In the genomic region with DNA sequence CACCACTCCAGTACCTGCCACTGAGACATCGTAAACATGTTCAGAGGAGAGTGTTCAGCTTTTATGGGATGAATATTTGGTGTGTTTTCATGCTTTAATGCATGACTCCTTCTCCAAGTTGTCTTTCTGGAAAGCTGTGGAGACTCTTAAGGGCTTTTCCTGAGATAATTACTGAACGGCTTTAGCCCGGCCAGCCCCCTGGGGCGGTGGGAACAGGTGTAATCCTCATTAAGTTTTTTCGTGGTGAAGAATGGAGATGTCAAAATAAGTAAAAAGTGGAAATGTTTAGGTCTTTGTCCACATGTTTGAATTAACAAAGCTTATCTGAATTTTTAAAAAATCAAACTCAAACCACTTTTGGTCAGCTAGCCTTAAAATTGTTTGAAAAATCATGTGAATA, we compare ENCODE assay signal across 8 cellular contexts. TPM values are rescaled to one million over a fixed set of nuclear protein-coding genes. Genes with fewer than 3 reads are reported as not detected.
DNase-seq lines count a peak whose midpoint lies in the region; TF ChIP-seq lines count a peak whose summit lies in the region.

No MANE protein-coding gene starts in this region.

- no TSS peak for BruUV-seq in OCI-LY7 (replicated peaks; lab: Mats Ljungman, UMichigan)

- peak overlapping the region; percentile 84; the same call in 1 of the 2 replicates for H2AFZ ChIP-seq in OCI-LY7 (ENCODE audit: low read length)

- intact Hi-C loops in OCI-LY7 (cut with micrococcal nuclease; ENCODE audit: unreplicated experiment) (loop anchor here (5.0 kb wide), 4 partner anchors 88 to 648 kb away; a partner anchor contains a TSS), prostate gland (cut with DNase I) (loop anchor here (10.0 kb wide), 1 partner anchor 140 kb away; no protein-coding TSS in a partner anchor)

- peaks cover 5% of the 10 kb centered on the region; the same call in 1 of the 2 replicates for H4K20me1 ChIP-seq in OCI-LY7 (ENCODE audit: insufficient read depth, low read length)

- no peak for TF ChIP-seq CTCF in OCI-LY7 (conservative IDR thresholded peaks at IDR 0.05; ENCODE audit: low read length)
- TF ChIP-seq CTCF in prostate gland (IDR thresholded peaks at IDR 0.05) = no peak

- CTCF ChIA-PET in OCI-LY7 (lab: Charles Lee; ENCODE audit: unreplicated experiment) = no interaction called here

- H3K4me1 ChIP-seq in OCI-LY7 (ENCODE audit: insufficient read depth, low read length, poor library complexity, severe bottlenecking) (peaks cover 39% of the 10 kb centered on the region), esophagus (ENCODE audit: control insufficient read depth in 2 of 2, insufficient read depth in 2 of 2, low read length in 1 of 2) (peaks cover 0 to 2% of the 10 kb centered on the region in 2 donors), prostate gland (replicated peaks) (no peaks in the 10 kb centered on the region)

- H3K27ac ChIP-seq in OCI-LY7 (ENCODE audit: low read depth, low read length, poor library complexity, severe bottlenecking) = peak overlapping the region; percentile 83
- peak overlapping the region; percentile 87 to 93 for H3K27ac ChIP-seq in esophagus (ENCODE audit: low read depth in 2 of 2, low read length in 1 of 2)
- peak overlapping the region; percentile 89 to 90 for H3K27ac ChIP-seq in prostate gland

- no peaks in the 10 kb centered on the region for H3K9me2 ChIP-seq in OCI-LY7 (ENCODE audit: insufficient read depth, low read length)

- WGBS in esophagus, 2 donors = 13 to 16% methylated on average over 5 of the region's 5 CpGs
- WGBS in prostate gland = 6% methylated on average over 5 of the region's 5 CpGs

- H3K27me3 ChIP-seq in esophagus (ENCODE audit: control insufficient read depth in 1 of 2, insufficient read depth in 2 of 2, low read length in 2 of 2) = no peaks in the 10 kb centered on the region
- H3K27me3 ChIP-seq in prostate gland (replicated peaks; ENCODE audit: insufficient read depth) = no peaks in the 10 kb centered on the region

- H3K9me3 ChIP-seq in OCI-LY7 (ENCODE audit: low read length) (no peaks in the 10 kb centered on the region), esophagus (ENCODE audit: control insufficient read depth in 2 of 2, insufficient read depth in 1 of 2, low read depth in 1 of 2, low read length in 1 of 2) (no peaks in the 10 kb centered on the region), prostate gland (no peaks in the 10 kb centered on the region)

- peak overlapping the region; percentile 99 for H3K4me2 ChIP-seq in OCI-LY7 (ENCODE audit: low read length)

- TF ChIP-seq POLR2A in prostate gland (IDR thresholded peaks at IDR 0.05) = no peak

- H3K79me2 ChIP-seq in OCI-LY7 (ENCODE audit: insufficient read depth, low read depth, low read length) = peaks cover 58% of the 10 kb centered on the region

- POLR2A ChIA-PET in OCI-LY7 (lab: Charles Lee) = interaction anchor here (0.6 to 2.7 kb wide), 7 partner anchors 9 to 148 kb away, joined by 3 to 22 read pairs (median 4); no protein-coding TSS in a partner anchor

- H3K4me3 ChIP-seq in GM08714 (ENCODE audit: low read length) (peak overlapping the region; percentile 78), OCI-LY7 (ENCODE audit: low read depth, low read length, poor library complexity, severe bottlenecking) (peak overlapping the region; percentile 92), esophagus (ENCODE audit: low read depth in 1 of 2, low read length in 2 of 2) (peak overlapping the region; percentile 1 to 93), prostate gland (peak overlapping the region; percentile 70 to 71)

- H3K36me3 ChIP-seq in OCI-LY7 (ENCODE audit: insufficient read depth, low read length) (no peaks in the 10 kb centered on the region), esophagus (ENCODE audit: control insufficient read depth in 2 of 2, insufficient read depth in 2 of 2, low read length in 1 of 2) (no peaks in the 10 kb centered on the region), prostate gland (no peaks in the 10 kb centered on the region)

- DNase-seq in OCI-LY7 (ENCODE audit: low spot score) (no peak), prostate gland (ENCODE audit: low spot score) (no peak), C1 segment of cervical spinal cord (lab: John Stamatoyannopoulos, UW) (no peak), NCI-H1436 treated with DMSO at 0.1 percent for 48 hours (lab: John Stamatoyannopoulos, UW) (no peak), SIG-M5 (lab: John Stamatoyannopoulos, UW) (no peak), T-helper 9 cell (no peak)

RNA-seq across cellular contexts. Expression of a gene that starts 1.5 kb away (rescaled TPM):
- 131 and 150 TPM in 2 replicates for total RNA-seq in OCI-LY7 (2014; rRNA removed; shearing (Covaris generic))
- total RNA-seq in OCI-LY7 (2022) = 212 and 232 TPM in 2 replicates
- 10 to 100 TPM; 48.5 to 76.2 TPM for polyA plus RNA-seq in esophagus
- 100 to 1,000 TPM; 104 to 390 TPM for total RNA-seq in prostate gland
